In genomic region chr7:137001478-137001877, GRCh38 we compare ENCODE assay signal across 19 cellular contexts.
"Had no signal": no experiment of that assay in that cellular context is flagged by ENCODE, and none has a peak within 500 bp of the region (broad histone marks: within the 10 kb centered on the region; RNA-seq: fewer than 3 reads in every experiment).

No MANE protein-coding gene starts in this region.

- ATAC-seq: activated CD8-positive, alpha-beta T cell treated with anti-CD3 and anti-CD28 coated beads for 36 hours; activated T-cell treated with anti-CD3 and anti-CD28 coated beads, Interleukin-2, amount 50 U/mL, for 4 hours; body of pancreas; foreskin keratinocyte; heart left ventricle; left cardiac atrium; lower lobe of right lung; naive thymus-derived CD8-positive, alpha-beta T cell; right lobe of liver had no signal

- H3K27ac Mint-ChIP-seq: activated B cell treated with CpG ODN at 0.5 μM for 24 hours; activated CD8-positive, alpha-beta T cell treated with anti-CD3 and anti-CD28 coated beads for 36 hours; naive thymus-derived CD8-positive, alpha-beta T cell; progenitor cell of endocrine pancreas; stimulated activated naive CD8-positive, alpha-beta T cell treated with anti-CD3 and anti-CD28 coated beads, Interleukin-15, Interleukin-2, amounts not matched to agents 100 ng/mL and 50 ng/mL, for 24 hours had no signal

- H3K4me1 ChIP-seq: body of pancreas, foreskin keratinocyte, lower lobe of right lung, right lobe of liver, suprapubic skin, upper lobe of left lung had no signal

- H3K4me3 Mint-ChIP-seq: activated B cell treated with CpG ODN at 0.5 μM for 24 hours; activated CD8-positive, alpha-beta T cell treated with anti-CD3 and anti-CD28 coated beads for 36 hours; activated T-cell treated with anti-CD3 and anti-CD28 coated beads, Interleukin-2, amount 50 U/mL, for 4 hours; naive thymus-derived CD8-positive, alpha-beta T cell; stimulated activated naive CD8-positive, alpha-beta T cell treated with anti-CD3 and anti-CD28 coated beads, Interleukin-15, Interleukin-2, amounts not matched to agents 100 ng/mL and 50 ng/mL, for 24 hours had no signal

- H3K36me3 Mint-ChIP-seq: naive thymus-derived CD8-positive, alpha-beta T cell had no signal

- H3K4me1 Mint-ChIP-seq: activated B cell treated with CpG ODN at 0.5 μM for 24 hours; naive thymus-derived CD8-positive, alpha-beta T cell had no signal

- H3K4me3 ChIP-seq: body of pancreas, heart left ventricle, lower lobe of right lung, right lobe of liver, suprapubic skin, upper lobe of left lung had no signal

- H3K27me3 Mint-ChIP-seq: activated B cell treated with CpG ODN at 0.5 μM for 24 hours; activated CD8-positive, alpha-beta T cell treated with anti-CD3 and anti-CD28 coated beads for 36 hours; naive thymus-derived CD8-positive, alpha-beta T cell; progenitor cell of endocrine pancreas; stimulated activated naive CD8-positive, alpha-beta T cell treated with anti-CD3 and anti-CD28 coated beads, Interleukin-15, Interleukin-2, amounts not matched to agents 100 ng/mL and 50 ng/mL, for 24 hours had no signal

- H3K9me3 ChIP-seq: body of pancreas, heart left ventricle, lower lobe of right lung, right lobe of liver, suprapubic skin, upper lobe of left lung had no signal

- H3K9me3 Mint-ChIP-seq: activated B cell treated with CpG ODN at 0.5 μM for 24 hours had no signal

- H3K36me3 ChIP-seq: heart left ventricle, lower lobe of right lung, right lobe of liver, suprapubic skin, upper lobe of left lung had no signal

- DNase-seq: activated B cell treated with CpG ODN at 0.5 μM for 24 hours; activated CD4-positive, alpha-beta T cell treated with anti-CD3 and anti-CD28 coated beads for 48 hours; activated CD8-positive, alpha-beta T cell treated with anti-CD3 and anti-CD28 coated beads for 36 hours; activated effector memory CD4-positive, alpha-beta T cell treated with Interleukin-2 at 50 U/mL for 16 hours; activated naive CD4-positive, alpha-beta T cell treated with anti-CD3 and anti-CD28 coated beads, Interleukin-2, amount 50 U/mL, for 16 hours; activated T-cell treated with anti-CD3 and anti-CD28 coated beads, Interleukin-2, amount 50 U/mL, for 4 hours; body of pancreas; effector CD8-positive, alpha-beta T cell; foreskin keratinocyte; heart left ventricle; left cardiac atrium; lower lobe of right lung; naive thymus-derived CD8-positive, alpha-beta T cell; right lobe of liver; T-helper 2 cell; upper lobe of left lung had no signal

- H3K27me3 ChIP-seq: body of pancreas, foreskin keratinocyte, heart left ventricle, right lobe of liver, suprapubic skin, upper lobe of left lung had no signal

- H3K27ac ChIP-seq: body of pancreas, foreskin keratinocyte, lower lobe of right lung, right lobe of liver, suprapubic skin, upper lobe of left lung had no signal
